In the genomic region with DNA sequence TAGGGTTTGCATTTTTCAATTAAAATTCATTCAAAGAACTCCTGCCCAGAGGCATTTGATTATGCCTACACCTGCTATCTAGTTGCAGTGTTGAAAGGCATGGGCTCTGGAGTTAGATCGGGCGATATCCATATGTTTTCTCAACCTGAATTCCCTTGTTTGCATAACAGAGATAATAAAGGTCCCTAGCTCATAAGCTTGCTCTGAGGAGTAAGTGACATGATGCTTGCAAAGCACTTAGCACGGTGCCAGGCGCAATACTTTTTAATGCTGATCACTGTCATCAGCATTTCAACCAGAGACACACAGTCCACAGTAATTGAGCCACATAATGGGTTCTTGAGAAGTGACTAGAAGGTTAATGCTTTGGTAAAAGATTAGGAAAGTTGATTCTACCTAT, we compare ENCODE assay signal across 20 cellular contexts.
DNase-seq lines count a peak whose midpoint lies in the region.
"Had no signal": no experiment of that assay in that cellular context is flagged by ENCODE, and none has a peak within 500 bp of the region (broad histone marks: within the 10 kb centered on the region; RNA-seq: fewer than 3 reads in every experiment).

No MANE protein-coding gene starts in this region.

- H2BK5ac ChIP-seq in mesenchymal stem cell (ENCODE audit: low read depth, low read length, poor library complexity, severe bottlenecking): no peak overlapping the region

- peak overlapping the region; percentile 15 for H4K8ac ChIP-seq in mesenchymal stem cell (ENCODE audit: low read length)

- H4K20me1 ChIP-seq in Karpas-422 (ENCODE audit: insufficient read depth, low read depth, low read length): no peaks in the 10 kb centered on the region

- WGBS in mesenchymal stem cell: 70% methylated on average over 2 of the region's 4 CpGs

- H3K9me2 ChIP-seq in Karpas-422 (replicated peaks; ENCODE audit: insufficient read depth, low read length): no peaks in the 10 kb centered on the region

- no peak overlapping the region for H3K4me3 ChIP-seq in H7 (ENCODE audit: insufficient read depth, low read depth, low read length)
- H3K4me3 ChIP-seq in HUES48 (ENCODE audit: low read depth, low read length): peak overlapping the region; percentile 9; the same call in 1 of the 2 replicates
- H3K4me3 ChIP-seq in mesenchymal stem cell (ENCODE audit: insufficient read depth in 1 of 2, low read depth in 1 of 2, low read length in 2 of 2): no peak overlapping the region
- H3K4me3 ChIP-seq in Karpas-422 (ENCODE audit: low read length): no peak overlapping the region

- no peaks in the 10 kb centered on the region for H3K9me3 ChIP-seq in HUES48 (ENCODE audit: control insufficient read depth, insufficient read depth, low read length)
- no peaks in the 10 kb centered on the region for H3K9me3 ChIP-seq in mesenchymal stem cell (ENCODE audit: control insufficient read depth, low read length)
- H3K9me3 ChIP-seq in Karpas-422 (ENCODE audit: low read length): no peaks in the 10 kb centered on the region

- H3K79me2 ChIP-seq in Karpas-422 (ENCODE audit: low read length): no peaks in the 10 kb centered on the region

- DNase-seq in H7: peak; percentile 2
- peak; percentile 29 for DNase-seq in SK-N-DZ (ENCODE audit: low spot score)
- DNase-seq in mesenchymal stem cell: no peak
- no peak for DNase-seq in NOMO-1 treated with DMSO at 0.1 percent for 48 hours (lab: John Stamatoyannopoulos, UW; ENCODE audit: unreplicated experiment)
- DNase-seq in Karpas-422: no peak
- DNase-seq in dermis blood vessel endothelial cell: no peak
- DNase-seq in activated CD4-positive, CD25-positive, alpha-beta regulatory T cell treated with anti-CD3 and anti-CD28 coated beads, Interleukin-2, amount 50 U/mL, for 72 hours: no peak
- DNase-seq: C1 segment of cervical spinal cord; CD4-positive, alpha-beta memory T cell; COR-L47; DMS79; EL; GF-D8; NCI-H1092 treated with DMSO at 0.1 percent for 48 hours; NCI-H1436 treated with DMSO at 0.1 percent for 48 hours; NCI-H187 treated with DMSO at 0.1 percent for 48 hours; NCI-H446; NCI-H524 treated with DMSO at 0.1 percent for 48 hours; SHP77 treated with DMSO at 0.1 percent for 48 hours had no signal

- H2BK12ac ChIP-seq in mesenchymal stem cell (ENCODE audit: low read length in 2 of 2): no peak overlapping the region

- H3K14ac ChIP-seq in mesenchymal stem cell (ENCODE audit: low read length in 2 of 2): no peak overlapping the region

- H3K4me1 ChIP-seq in HUES48 (ENCODE audit: control insufficient read depth, insufficient read depth, low read length) (peaks cover 27% of the 10 kb centered on the region), mesenchymal stem cell (ENCODE audit: control insufficient read depth, insufficient read depth, low read depth, low read length) (peaks cover 4% of the 10 kb centered on the region), Karpas-422 (ENCODE audit: low read length) (no peaks in the 10 kb centered on the region)

- H3K9ac ChIP-seq in HUES48 (ENCODE audit: low read depth, low read length): no peak overlapping the region
- no peak overlapping the region for H3K9ac ChIP-seq in mesenchymal stem cell (ENCODE audit: low read length)
- no peak overlapping the region for H3K9ac ChIP-seq in Karpas-422 (ENCODE audit: low read length)

- no peak overlapping the region for H2AK5ac ChIP-seq in mesenchymal stem cell (ENCODE audit: low read length, severe bottlenecking)

- no peak overlapping the region for H4K91ac ChIP-seq in mesenchymal stem cell (ENCODE audit: low read length)

- H2AFZ ChIP-seq in mesenchymal stem cell (ENCODE audit: low read depth, low read length): no peak overlapping the region
- H2AFZ ChIP-seq in Karpas-422 (ENCODE audit: low read length): no peak overlapping the region

- no peak overlapping the region for H2BK120ac ChIP-seq in mesenchymal stem cell (ENCODE audit: low read depth, low read length)

- no peak overlapping the region for H2BK15ac ChIP-seq in mesenchymal stem cell (ENCODE audit: low read depth, poor library complexity, severe bottlenecking)

- H3K4me2 ChIP-seq in mesenchymal stem cell (ENCODE audit: low read length, poor library complexity, severe bottlenecking) (no peak overlapping the region), Karpas-422 (ENCODE audit: low read depth, low read length, poor library complexity, severe bottlenecking) (no peak overlapping the region)

- H3K79me1 ChIP-seq in mesenchymal stem cell (replicated peaks; ENCODE audit: low read length, poor library complexity, severe bottlenecking): peaks cover 14% of the 10 kb centered on the region

- no peak overlapping the region for H3K18ac ChIP-seq in mesenchymal stem cell (ENCODE audit: low read depth in 1 of 2, low read length in 2 of 2)

- no peaks in the 10 kb centered on the region for H3K36me3 ChIP-seq in H7 (replicated peaks; ENCODE audit: control insufficient read depth, insufficient read depth, low read length)
- H3K36me3 ChIP-seq in HUES48 (ENCODE audit: control insufficient read depth, insufficient read depth, low read length): no peaks in the 10 kb centered on the region
- H3K36me3 ChIP-seq in mesenchymal stem cell (ENCODE audit: control insufficient read depth in 1 of 2, insufficient read depth in 2 of 2, low read depth in 1 of 2, low read length in 2 of 2): no peaks in the 10 kb centered on the region
- no peaks in the 10 kb centered on the region for H3K36me3 ChIP-seq in Karpas-422 (ENCODE audit: insufficient read depth, low read length)

- H3K27ac ChIP-seq in HUES48 (ENCODE audit: low read depth, low read length): no peak overlapping the region
- no peak overlapping the region for H3K27ac ChIP-seq in mesenchymal stem cell (ENCODE audit: low read length, poor library complexity, severe bottlenecking)
- H3K27ac ChIP-seq in Karpas-422 (ENCODE audit: low read length): no peak overlapping the region

- H3K27me3 ChIP-seq in H7 (ENCODE audit: control insufficient read depth, insufficient read depth, low read length) (peaks cover 6% of the 10 kb centered on the region; the same call in 1 of the 2 replicates), HUES48 (ENCODE audit: control insufficient read depth, insufficient read depth, low read length) (peaks cover 17% of the 10 kb centered on the region; the same call in 1 of the 2 replicates), mesenchymal stem cell (ENCODE audit: control insufficient read depth in 1 of 2, insufficient read depth in 1 of 2, low read length in 2 of 2) (no peaks in the 10 kb centered on the region), Karpas-422 (ENCODE audit: low read length) (no peaks in the 10 kb centered on the region)

- H3K23ac ChIP-seq in mesenchymal stem cell (ENCODE audit: low read length in 2 of 2): no peak overlapping the region

- H3K4ac ChIP-seq in mesenchymal stem cell (ENCODE audit: low read depth in 1 of 2, low read length in 2 of 2): no peak overlapping the region

Comparison
In these comparisons a context has a peak if more than half of its experiments do, and no peak if none do; other contexts are left out.
1. DNase-seq: peak in H7 (single experiment) and SK-N-DZ (single experiment); none in mesenchymal stem cell (single experiment), NOMO-1 treated with DMSO at 0.1 percent for 48 hours (single experiment), Karpas-422 (single experiment), dermis blood vessel endothelial cell (single experiment) and activated CD4-positive, CD25-positive, alpha-beta regulatory T cell treated with anti-CD3 and anti-CD28 coated beads, Interleukin-2, amount 50 U/mL, for 72 hours (single experiment).